In genomic region chr6:45437441-45437820, GRCh38 we compare ENCODE assay signal across 14 cellular contexts. TPM values are rescaled to one million over a fixed set of nuclear protein-coding genes. Genes with fewer than 3 reads are reported as not detected.
DNase-seq lines count a peak whose midpoint lies in the region; ATAC-seq and TF ChIP-seq lines count a peak whose summit lies in the region.
"Had no signal": no experiment of that assay in that cellular context is flagged by ENCODE, and none has a peak within 500 bp of the region (broad histone marks: within the 10 kb centered on the region; RNA-seq: fewer than 3 reads in every experiment).

No MANE protein-coding gene starts in this region.

- no peak for TF ChIP-seq CTCF in SK-N-SH (IDR thresholded peaks at IDR 0.05)
- TF ChIP-seq CTCF in PC-3 (conservative IDR thresholded peaks at IDR 0.05; ENCODE audit: low read depth, low read length): no peak
- TF ChIP-seq CTCF in coronary artery (IDR thresholded peaks at IDR 0.05): no peak
- TF ChIP-seq CTCF in gastrocnemius medialis (IDR thresholded peaks at IDR 0.05 in 4 of 5, conservative IDR thresholded peaks at IDR 0.05 in 1 of 5): no peak

- H3K79me2 ChIP-seq in SK-N-SH (ENCODE audit: insufficient read depth) (no peaks in the 10 kb centered on the region), PC-3 (ENCODE audit: low read length) (peaks cover 28% of the 10 kb centered on the region)

- no peaks in the 10 kb centered on the region for H3K9me2 ChIP-seq in SK-N-SH
- no peaks in the 10 kb centered on the region for H3K9me2 ChIP-seq in PC-3 (replicated peaks; ENCODE audit: low read length)

- in situ Hi-C loops in gastrocnemius medialis (cut with MboI; ENCODE audit: low sequenced_read_pairs in 4 of 4): no loop called here

- H3K4me1 ChIP-seq in SK-N-SH (ENCODE audit: control insufficient read depth in 1 of 2, insufficient read depth in 2 of 2, low read depth in 1 of 2, low read length in 1 of 2) (peaks cover 0 to 67% of the 10 kb centered on the region in 2 experiments; a peak in 3 of 4 replicates), PC-3 (ENCODE audit: insufficient read depth, low read length) (peaks cover 62% of the 10 kb centered on the region), gastrocnemius medialis (peaks cover 0 to 8% of the 10 kb centered on the region in 2 donors)

- intact Hi-C loops in PC-3 (cut with micrococcal nuclease) (loop anchor here (5.0 kb wide), 3 partner anchors 70 to 275 kb away; no protein-coding TSS in a partner anchor), gastrocnemius medialis (cut with DNase I; ENCODE audit: low total_unique reads) (no loop called here)

- H3K4me3 ChIP-seq in SK-N-SH (ENCODE audit: low read depth in 2 of 2, low read length in 1 of 2) (no peak overlapping the region), PC-3 (ENCODE audit: low read length) (peak overlapping the region; percentile 35), coronary artery (peak overlapping the region; percentile 23), gastrocnemius medialis (no peak overlapping the region)

- no peaks in the 10 kb centered on the region for H3K9me3 ChIP-seq in SK-N-SH
- H3K9me3 ChIP-seq in PC-3 (ENCODE audit: low read length): no peaks in the 10 kb centered on the region
- no peaks in the 10 kb centered on the region for H3K9me3 ChIP-seq in gastrocnemius medialis

- peak overlapping the region; percentile 12; the same call in 1 of the 2 replicates for H3K9ac ChIP-seq in SK-N-SH
- H3K9ac ChIP-seq in PC-3 (ENCODE audit: low read length): no peak overlapping the region

- CTCF ChIA-PET in SK-N-SH (lab: Yijun Ruan, JAX) (interaction anchor here (1.0 kb wide), 1 partner anchor 765 kb away, joined by 3 read pairs; no protein-coding TSS in a partner anchor), PC-3 (lab: Charles Lee) (no interaction called here)

- H3K27me3 ChIP-seq in SK-N-SH (ENCODE audit: insufficient read depth) (no peaks in the 10 kb centered on the region), PC-3 (ENCODE audit: low read length) (no peaks in the 10 kb centered on the region), gastrocnemius medialis (no peaks in the 10 kb centered on the region)

- TF ChIP-seq POLR2A in gastrocnemius medialis (IDR thresholded peaks at IDR 0.05): no peak

- TF ChIP-seq EP300 in SK-N-SH (IDR thresholded peaks at IDR 0.05; ENCODE audit: borderline replicate concordance in 1 of 2, low read depth in 1 of 2, low read length in 1 of 2): no peak

- H3K27ac ChIP-seq in SK-N-SH (ENCODE audit: low read depth in 2 of 2, low read length in 1 of 2) (peak overlapping the region in 1 of 2 experiments; percentile 76; a peak in 3 of 4 replicates), PC-3 (ENCODE audit: low read length) (peak overlapping the region; percentile 78), coronary artery (peak overlapping the region in 1 of 2 donors; percentile 49), gastrocnemius medialis (peak overlapping the region in 3 of 4 donors; percentile 1 to 38 (median 21))
- H3K27ac ChIP-seq: 22Rv1 had no signal

- H2AFZ ChIP-seq in SK-N-SH (ENCODE audit: low read depth): peak overlapping the region; percentile 46; the same call in 1 of the 2 replicates
- H2AFZ ChIP-seq in PC-3 (ENCODE audit: low read length): no peak overlapping the region

- no peak for TF ChIP-seq RAD21 in SK-N-SH (IDR thresholded peaks at IDR 0.05; ENCODE audit: low read length)

- H3K4me2 ChIP-seq in SK-N-SH (peak overlapping the region; percentile 15; the same call in 1 of the 2 replicates), PC-3 (ENCODE audit: low read length) (peak overlapping the region; percentile 74)

- H3K36me3 ChIP-seq in SK-N-SH (replicated peaks in 1 of 2; ENCODE audit: control insufficient read depth in 1 of 2, insufficient read depth in 2 of 2, low read length in 1 of 2) (peaks cover 3% of the 10 kb centered on the region in 2 experiments), PC-3 (ENCODE audit: low read depth, low read length) (peaks cover 6% of the 10 kb centered on the region; the same call in 1 of the 2 replicates), gastrocnemius medialis (no peaks in the 10 kb centered on the region)

- no peaks in the 10 kb centered on the region for H4K20me1 ChIP-seq in SK-N-SH (ENCODE audit: insufficient read depth)
- no peaks in the 10 kb centered on the region for H4K20me1 ChIP-seq in PC-3 (ENCODE audit: low read length)

- BruUV-seq in PC-3 (replicated peaks; lab: Mats Ljungman, UMichigan): no TSS peak

- H3F3A ChIP-seq in SK-N-SH (replicated peaks; ENCODE audit: insufficient read depth): peaks cover 43% of the 10 kb centered on the region
- H3F3A ChIP-seq in PC-3 (ENCODE audit: low read length, unreplicated experiment): peaks cover 13% of the 10 kb centered on the region

- no peak for ATAC-seq in SK-N-SH treated with all-trans-retinoic acid at 6 μM for 48 hours
- ATAC-seq in PC-3: no peak
- no peak for ATAC-seq in gastrocnemius medialis

- 62% methylated on average over 3 of the region's 3 CpGs for WGBS in SK-N-SH (ENCODE audit: low lambda C conversion rate)

- POLR2A ChIA-PET in SK-N-SH (lab: Yijun Ruan, JAX) (no interaction called here), PC-3 (lab: Charles Lee; ENCODE audit: unreplicated experiment) (interaction anchor here (0.6 kb wide), 1 partner anchor 8 kb away, joined by 4 read pairs; no protein-coding TSS in a partner anchor)

- no peak for DNase-seq in SK-N-SH
- no peak for DNase-seq in PC-3
- DNase-seq in coronary artery (ENCODE audit: low spot score): no peak
- DNase-seq in gastrocnemius medialis: no peak
- no peak for DNase-seq in islet precursor cell
- no peak for DNase-seq in 8988T
- no peak for DNase-seq in SKM-1 treated with dmso at 0.1 percent for 144 hours (lab: John Stamatoyannopoulos, UW; ENCODE audit: unreplicated experiment)
- DNase-seq: cerebellar nuclear complex, DMS 273 treated with DMSO at 0.1 percent for 48 hours, NCI-H2081 treated with DMSO at 0.1 percent for 48 hours, retina, substantia nigra had no signal

TF ChIP-seq in SK-N-SH, 30 proteins besides CTCF, POLR2A, EP300 and RAD21:
- TF ChIP-seq POLR2AphosphoS5 (IDR thresholded peaks at IDR 0.05; ENCODE audit: low read depth, low read length): no peak
- TF ChIP-seq, protein P1, sequence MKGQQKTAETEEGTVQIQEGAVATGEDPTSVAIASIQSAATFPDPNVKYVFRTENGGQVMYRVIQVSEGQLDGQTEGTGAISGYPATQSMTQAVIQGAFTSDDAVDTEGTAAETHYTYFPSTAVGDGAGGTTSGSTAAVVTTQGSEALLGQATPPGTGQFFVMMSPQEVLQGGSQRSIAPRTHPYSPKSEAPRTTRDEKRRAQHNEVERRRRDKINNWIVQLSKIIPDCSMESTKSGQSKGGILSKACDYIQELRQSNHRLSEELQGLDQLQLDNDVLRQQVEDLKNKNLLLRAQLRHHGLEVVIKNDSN (IDR thresholded peaks at IDR 0.05; ENCODE audit: borderline replicate concordance, low read depth): no peak
- TF ChIP-seq YY1 (IDR thresholded peaks at IDR 0.05; ENCODE audit: low read depth): no peak
- no peak for TF ChIP-seq TCF12 (IDR thresholded peaks at IDR 0.05)
- no peak for TF ChIP-seq TAF1 (IDR thresholded peaks at IDR 0.05; ENCODE audit: borderline replicate concordance, low read depth, low read length)
- no peak for TF ChIP-seq CHD2 (IDR thresholded peaks at IDR 0.05; ENCODE audit: low read length, partially characterized antibody)
- no peak for TF ChIP-seq NRF1 (IDR thresholded peaks at IDR 0.05; ENCODE audit: low read depth, low read length)
- no peak for TF ChIP-seq FOSL2 (IDR thresholded peaks at IDR 0.05; ENCODE audit: borderline replicate concordance, low read depth)
- no peak for TF ChIP-seq SMC3 (IDR thresholded peaks at IDR 0.05; ENCODE audit: low read depth, low read length)
- no peak for TF ChIP-seq SIN3A (IDR thresholded peaks at IDR 0.05; ENCODE audit: borderline replicate concordance, low read depth, low read length)
- no peak for TF ChIP-seq GABPA (IDR thresholded peaks at IDR 0.05; ENCODE audit: low read depth)
- no peak for TF ChIP-seq RXRA (IDR thresholded peaks at IDR 0.05; ENCODE audit: borderline replicate concordance, low read depth)

TF ChIP-seq in SK-N-SH treated with all-trans-retinoic acid at 6 μM for 48 hours, 23 proteins besides CTCF, POLR2A, EP300 and RAD21:
- TF ChIP-seq, protein P2, sequence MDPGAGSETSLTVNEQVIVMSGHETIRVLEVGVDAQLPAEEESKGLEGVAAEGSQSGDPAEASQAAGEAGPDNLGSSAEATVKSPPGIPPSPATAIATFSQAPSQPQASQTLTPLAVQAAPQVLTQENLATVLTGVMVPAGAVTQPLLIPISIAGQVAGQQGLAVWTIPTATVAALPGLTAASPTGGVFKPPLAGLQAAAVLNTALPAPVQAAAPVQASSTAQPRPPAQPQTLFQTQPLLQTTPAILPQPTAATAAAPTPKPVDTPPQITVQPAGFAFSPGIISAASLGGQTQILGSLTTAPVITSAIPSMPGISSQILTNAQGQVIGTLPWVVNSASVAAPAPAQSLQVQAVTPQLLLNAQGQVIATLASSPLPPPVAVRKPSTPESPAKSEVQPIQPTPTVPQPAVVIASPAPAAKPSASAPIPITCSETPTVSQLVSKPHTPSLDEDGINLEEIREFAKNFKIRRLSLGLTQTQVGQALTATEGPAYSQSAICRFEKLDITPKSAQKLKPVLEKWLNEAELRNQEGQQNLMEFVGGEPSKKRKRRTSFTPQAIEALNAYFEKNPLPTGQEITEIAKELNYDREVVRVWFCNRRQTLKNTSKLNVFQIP (CRISPR knock-in tag; IDR thresholded peaks at IDR 0.05; ENCODE audit: borderline replicate concordance, low read depth): no peak
- TF ChIP-seq BACH2 (CRISPR knock-in tag; IDR thresholded peaks at IDR 0.05; ENCODE audit: borderline replicate concordance) (no peak), ARNTL (CRISPR knock-in tag; IDR thresholded peaks at IDR 0.05; ENCODE audit: borderline replicate concordance, low read depth) (no peak), ZNF565 (CRISPR knock-in tag; conservative IDR thresholded peaks at IDR 0.05; ENCODE audit: low read depth) (no peak), PPARA (CRISPR knock-in tag; IDR thresholded peaks at IDR 0.05; ENCODE audit: borderline replicate concordance) (no peak), TCF4 (CRISPR knock-in tag; IDR thresholded peaks at IDR 0.05; ENCODE audit: borderline replicate concordance) (no peak), TOX (CRISPR knock-in tag; IDR thresholded peaks at IDR 0.05; ENCODE audit: borderline replicate concordance) (no peak), RARB (CRISPR knock-in tag; IDR thresholded peaks at IDR 0.05) (no peak)

RNA-seq across cellular contexts. Expression of gene SUPT3H, which starts 59.7 kb away (rescaled TPM):
- polyA plus RNA-seq in SK-N-SH (2012; rRNA removed): 10.9 and 16.6 TPM in 2 replicates
- polyA plus RNA-seq in SK-N-SH (2012; cell fraction: cytosol; rRNA removed): 10.2 and 11.3 TPM in 2 replicates
- polyA plus RNA-seq in SK-N-SH (2012; cell fraction: nucleus; rRNA removed): 15.3 and 20.3 TPM in 2 replicates
- 3.6 and 4.0 TPM in 2 replicates for total RNA-seq in PC-3 (2014; rRNA removed)
- total RNA-seq in gastrocnemius medialis: 1 to 10 TPM; 1.5 to 9.0 (median 4.2) TPM

Comparison
In these comparisons a context has a peak if more than half of its experiments do, and no peak if none do; other contexts are left out.
1. H3K4me3 ChIP-seq: peak in PC-3 (single experiment) and coronary artery (single experiment); none in SK-N-SH (0 of 2) and gastrocnemius medialis (0 of 4).